ENCODE assay signal across 10 cellular contexts in the genomic region with DNA sequence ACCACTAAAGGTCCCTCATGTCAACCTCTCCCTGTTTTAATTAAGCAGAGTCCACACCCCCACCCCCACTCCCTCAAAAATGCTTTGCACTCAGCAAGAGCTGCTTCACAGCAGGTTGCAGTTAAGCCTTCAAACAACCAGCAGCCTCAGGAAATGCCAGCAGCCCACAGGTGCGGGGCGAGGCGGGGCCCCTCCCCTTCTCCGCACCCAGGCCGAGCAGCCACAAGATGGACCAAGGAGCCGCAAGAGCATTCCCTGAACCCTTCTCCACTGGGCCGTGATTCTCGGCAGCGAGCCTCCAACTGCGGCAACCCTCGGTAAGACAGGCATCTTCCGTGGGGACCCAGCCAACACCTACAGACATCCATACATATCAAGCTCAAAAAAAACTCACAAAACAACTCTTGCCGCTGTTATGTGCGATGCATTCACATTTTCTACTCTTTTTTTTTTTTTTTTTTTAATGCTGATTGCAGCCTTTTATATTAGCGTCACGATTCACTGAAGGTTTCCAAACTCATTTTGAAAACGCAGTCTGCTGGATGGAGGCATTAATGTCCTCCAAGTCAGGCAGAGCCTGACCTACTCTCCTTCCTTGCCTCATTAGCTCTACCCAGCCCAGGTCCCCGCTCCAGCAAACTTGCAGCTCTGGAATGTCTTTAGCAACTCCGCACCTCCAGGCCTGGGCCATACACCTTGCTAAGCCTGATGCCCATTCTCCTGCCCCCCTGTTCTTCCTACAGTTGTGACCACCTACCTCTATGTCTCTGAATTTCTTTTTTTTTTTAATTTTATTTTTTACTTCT.
DNase-seq lines count a peak whose midpoint lies in the region; ATAC-seq and TF ChIP-seq lines count a peak whose summit lies in the region.
"Had no signal": no experiment of that assay in that cellular context is flagged by ENCODE, and none has a peak within 500 bp of the region (broad histone marks: within the 10 kb centered on the region; RNA-seq: fewer than 3 reads in every experiment).

No MANE protein-coding gene starts in this region.

- no peaks in the 10 kb centered on the region for H3K9me3 ChIP-seq in ES-I3 (ENCODE audit: control insufficient read depth, insufficient read depth, low read length)
- H3K9me3 ChIP-seq in breast epithelium: no peaks in the 10 kb centered on the region
- H3K9me3 ChIP-seq: esophagus squamous epithelium had no signal

- peak overlapping the region; percentile 48 to 79 (median 70) for H3K4me3 Mint-ChIP-seq in naive thymus-derived CD8-positive, alpha-beta T cell

- in situ Hi-C loops in astrocyte of the spinal cord (cut with HindIII; ENCODE audit: low sequenced_read_pairs): no loop called here

- H3K9me3 Mint-ChIP-seq in naive thymus-derived CD8-positive, alpha-beta T cell: no peaks in the 10 kb centered on the region

- ATAC-seq in naive thymus-derived CD8-positive, alpha-beta T cell: peak; percentile 56 to 81
- ATAC-seq in HG02678 (IDR thresholded peaks at IDR 0.05; ENCODE audit: unreplicated experiment) (no peak), HG02763 (IDR thresholded peaks at IDR 0.05; ENCODE audit: unreplicated experiment) (no peak)

- no peak overlapping the region for H3K4me3 ChIP-seq in astrocyte of the spinal cord (ENCODE audit: low read depth, low read length)
- H3K4me3 ChIP-seq in breast epithelium: no peak overlapping the region
- H3K4me3 ChIP-seq: esophagus squamous epithelium had no signal

- DNase-seq in NCI-H2107 treated with DMSO at 0.1 percent for 48 hours (lab: John Stamatoyannopoulos, UW; ENCODE audit: unreplicated experiment) (peak; percentile 22), astrocyte of the spinal cord (ENCODE audit: low read depth, low spot score) (peak; percentile 13), breast epithelium (ENCODE audit: low spot score in 2 of 2) (no peak), GM19240 (ENCODE audit: insufficient read length, low spot score) (no peak)
- peak in 5 of 10 donors; percentile 3 to 36 (median 6) for DNase-seq in naive thymus-derived CD8-positive, alpha-beta T cell
- DNase-seq: esophagus squamous epithelium, naive B cell had no signal

- intact Hi-C loops in breast epithelium (cut with DNase I; ENCODE audit: low total_unique reads): no loop called here

- peaks cover 13% of the 10 kb centered on the region; the same call in 1 of the 2 replicates for H3K4me1 ChIP-seq in ES-I3 (ENCODE audit: insufficient read depth, low read length)
- H3K4me1 ChIP-seq in breast epithelium: no peaks in the 10 kb centered on the region

- H3K27ac Mint-ChIP-seq in naive thymus-derived CD8-positive, alpha-beta T cell: peak overlapping the region in 4 of 10 donors; percentile 11 to 60 (median 42)
- H3K27ac Mint-ChIP-seq: naive B cell had no signal

- H3K27me3 Mint-ChIP-seq in naive thymus-derived CD8-positive, alpha-beta T cell: peaks cover 4 to 14% (median 9%) of the 10 kb centered on the region in 5 donors

- TF ChIP-seq POLR2A in breast epithelium (IDR thresholded peaks at IDR 0.05): no peak

- no peak overlapping the region for H3K27ac ChIP-seq in breast epithelium
- H3K27ac ChIP-seq: esophagus squamous epithelium had no signal

- H3K36me3 Mint-ChIP-seq in naive thymus-derived CD8-positive, alpha-beta T cell: no peaks in the 10 kb centered on the region
- H3K36me3 Mint-ChIP-seq: naive B cell had no signal

- no peaks in the 10 kb centered on the region for H3K27me3 ChIP-seq in breast epithelium

- POLR2A ChIA-PET in naive thymus-derived CD8-positive, alpha-beta T cell (lab: Charles Lee): interaction anchor here (0.6 kb wide), 2 partner anchors 30 to 32 kb away, joined by 3 to 5 read pairs; no protein-coding TSS in a partner anchor

- TF ChIP-seq CTCF in astrocyte of the spinal cord (IDR thresholded peaks at IDR 0.05; ENCODE audit: low read depth, low read length): no peak
- TF ChIP-seq CTCF in breast epithelium (IDR thresholded peaks at IDR 0.05): no peak

- H3K36me3 ChIP-seq in ES-I3 (ENCODE audit: insufficient read depth, low read length) (no peaks in the 10 kb centered on the region), breast epithelium (no peaks in the 10 kb centered on the region)
- H3K36me3 ChIP-seq: esophagus squamous epithelium had no signal

- peak overlapping the region; percentile 47 for H3K9ac ChIP-seq in ES-I3 (ENCODE audit: low read depth, low read length)

- H3K4me1 Mint-ChIP-seq in naive thymus-derived CD8-positive, alpha-beta T cell: peaks cover 8 to 17% (median 15%) of the 10 kb centered on the region in 4 donors

Comparison
In these comparisons a context has a peak if more than half of its experiments do, and no peak if none do; other contexts are left out.
1. DNase-seq: peak in NCI-H2107 treated with DMSO at 0.1 percent for 48 hours (single experiment) and astrocyte of the spinal cord (single experiment); none in breast epithelium (0 of 2) and GM19240 (single experiment).
2. ATAC-seq: peak in naive thymus-derived CD8-positive, alpha-beta T cell (2 of 2); none in HG02678 (single experiment) and HG02763 (single experiment).